Comparison of ENCODE assay signal across 20 cellular contexts in genomic region chr16:76484020-76484419, GRCh38.
"Had no signal": no experiment of that assay in that cellular context is flagged by ENCODE, and none has a peak within 500 bp of the region (broad histone marks: within the 10 kb centered on the region; RNA-seq: fewer than 3 reads in every experiment).

No MANE protein-coding gene starts in this region.

- H3K4me2 ChIP-seq: SK-N-SH had no signal

- H3K36me3 ChIP-seq: MG63 had no signal

- H3K27ac ChIP-seq: HL-60, RWPE1 had no signal

- FAIRE-seq: HTR-8/SVneo, RCC 7860 had no signal

- H3K9ac ChIP-seq: SK-N-SH had no signal

- H3K9me2 ChIP-seq: SK-N-SH had no signal

- DNase-seq: KBM-7, MG63, NCI-H1092 treated with DMSO at 0.1 percent for 48 hours, NCI-H1436, NCI-H187, NCI-H2029, NCI-H2081 treated with DMSO at 0.1 percent for 48 hours, NCI-H2171, NCI-H226, NCI-H446, NCI-H510A, NCI-H524 treated with DMSO at 0.1 percent for 48 hours, NCI-H69, NCI-H774, SHP77, SK-N-SH had no signal

- H3K27me3 ChIP-seq: MG63 had no signal

- H3K9me3 ChIP-seq: MG63, SK-N-SH had no signal

- H3K4me3 ChIP-seq: MG63 had no signal
